Comparison of ENCODE assay signal across 11 cellular contexts in genomic region chr6:42880871-42881270, GRCh38. TPM values are rescaled to one million over a fixed set of nuclear protein-coding genes. Genes with fewer than 3 reads are reported as not detected.
DNase-seq lines count a peak whose midpoint lies in the region; ATAC-seq and TF ChIP-seq lines count a peak whose summit lies in the region.
"Not testable (repeated sequence)": the region's sequence is repeated elsewhere in the genome, so short reads cannot be mapped to it uniquely, and the experiment has no call there.
"Had no signal": no experiment of that assay in that cellular context is flagged by ENCODE, and none has a peak within 500 bp of the region (broad histone marks: within the 10 kb centered on the region; RNA-seq: fewer than 3 reads in every experiment).

No MANE protein-coding gene starts in this region.

- not testable (repeated sequence) for H3K9me3 ChIP-seq in HCT116 (ENCODE audit: control insufficient read depth in 1 of 2, insufficient read depth in 1 of 2, low read depth in 1 of 2, low read length in 2 of 2); Panc1 (ENCODE audit: control insufficient read depth, insufficient read depth, low read depth, low read length); colonic mucosa; heart right ventricle; spleen

- peaks cover 28 to 43% of the 10 kb centered on the region in 2 experiments for H3K36me3 ChIP-seq in HCT116 (ENCODE audit: control insufficient read depth in 1 of 2, insufficient read depth in 2 of 2, low read length in 2 of 2)
- H3K36me3 ChIP-seq in Panc1 (ENCODE audit: control insufficient read depth, insufficient read depth, low read length), result peaks cover 23% of the 10 kb centered on the region
- H3K36me3 ChIP-seq in colonic mucosa, result peaks cover 16% of the 10 kb centered on the region
- H3K36me3 ChIP-seq in heart right ventricle, result peaks cover 9 to 54% (median 46%) of the 10 kb centered on the region in 9 donors
- H3K36me3 ChIP-seq in spleen, result peaks cover 5 to 53% (median 43%) of the 10 kb centered on the region in 6 donors

- intact Hi-C loops in HCT116 (cut with micrococcal nuclease); Panc1 (cut with micrococcal nuclease; ENCODE audit: unreplicated experiment); colonic mucosa (cut with DNase I); heart right ventricle (cut with DNase I); spleen (cut with DNase I; ENCODE audit: low total_unique reads): not testable (repeated sequence)

- peak overlapping the region; percentile 90 for H3K4me2 ChIP-seq in HCT116 (ENCODE audit: low read length)

- ATAC-seq in HCT116; Panc1; activated T-cell treated with anti-CD3 and anti-CD28 coated beads, Interleukin-2, amount 50 U/mL, for 72 hours (replicated peaks in 1 of 2); heart right ventricle; naive B cell (ENCODE audit: low read depth in 2 of 2): not testable (repeated sequence)

- TF ChIP-seq RAD21 in HCT116 (IDR thresholded peaks at IDR 0.05; ENCODE audit: low read depth), result not testable (repeated sequence)

- H3K27ac ChIP-seq in HCT116 (ENCODE audit: low read depth, low read length), result peak overlapping the region; percentile 79
- peak overlapping the region; percentile 99 for H3K27ac ChIP-seq in Panc1 (ENCODE audit: low read length)
- H3K27ac ChIP-seq in colonic mucosa, result not testable (repeated sequence)
- peak overlapping the region in 7 of 10 donors; percentile 94 to 98 (median 94) for H3K27ac ChIP-seq in heart right ventricle
- peak overlapping the region in 6 of 8 donors; percentile 90 to 96 (median 94) for H3K27ac ChIP-seq in spleen

- CTCF ChIA-PET in HCT116 (lab: Charles Lee), result interaction anchor here (0.6 kb wide), 1 partner anchor 23 kb away, joined by 3 read pairs; no protein-coding TSS in a partner anchor
- CTCF ChIA-PET in Panc1 (lab: Charles Lee), result not testable (repeated sequence)

- in situ Hi-C loops in Panc1 (cut with HindIII; ENCODE audit: low pct_unique_long_range_greater_than_20kb, low sequenced_read_pairs), result not testable (repeated sequence)

- H3K4me3 ChIP-seq in AG10803 (ENCODE audit: low read length), result peak overlapping the region; percentile 91
- peak overlapping the region; percentile 86 to 99 for H3K4me3 ChIP-seq in HCT116 (replicated peaks in 1 of 2; ENCODE audit: low read depth in 1 of 2, low read length in 2 of 2)
- H3K4me3 ChIP-seq in Panc1 (ENCODE audit: low read depth in 2 of 2, low read length in 2 of 2), result peak overlapping the region; percentile 77 to 99
- H3K4me3 ChIP-seq in colonic mucosa, result peak overlapping the region; percentile 62
- H3K4me3 ChIP-seq in heart right ventricle, result peak overlapping the region in 9 of 10 donors; percentile 63 to 95 (median 76)
- peak overlapping the region; percentile 50 to 76 (median 65) for H3K4me3 ChIP-seq in spleen

- H3K4me1 ChIP-seq in HCT116 (ENCODE audit: control insufficient read depth in 1 of 2, insufficient read depth in 2 of 2, low read length in 2 of 2) (peaks cover 0 to 18% of the 10 kb centered on the region in 2 experiments; a peak in 2 of 4 replicates), heart right ventricle (peaks cover 2 to 43% (median 26%) of the 10 kb centered on the region in 9 donors), spleen (peaks cover 20 to 63% (median 43%) of the 10 kb centered on the region in 6 donors)
- H3K4me1 ChIP-seq in Panc1 (ENCODE audit: control insufficient read depth, insufficient read depth, low read length); colonic mucosa: not testable (repeated sequence)

- not testable (repeated sequence) for H4K20me1 ChIP-seq in HCT116 (ENCODE audit: insufficient read depth)

- H2AFZ ChIP-seq in HCT116 (ENCODE audit: low read depth, low read length, poor library complexity, severe bottlenecking), result not testable (repeated sequence)

- TF ChIP-seq POLR2A in HCT116 (IDR thresholded peaks at IDR 0.05; ENCODE audit: borderline replicate concordance, extremely low read depth, insufficient read depth, insufficient read length); spleen (IDR thresholded peaks at IDR 0.05): not testable (repeated sequence)

- RAD21 ChIA-PET in HCT116 (lab: Charles Lee; ENCODE audit: low non-redundant PET in 1 of 2, low total read pairs in 2 of 2, uncharacterized antibody in 2 of 2, unreplicated experiment in 2 of 2), result interaction anchor here in 1 of 2 experiments (0.6 kb wide), 1 partner anchor 135 kb away, joined by 10 read pairs; the partner anchor contains the start of gene TBCC

- H3K9me3 Mint-ChIP-seq in activated T-cell treated with anti-CD3 and anti-CD28 coated beads, Interleukin-2, amount 50 U/mL, for 72 hours; naive B cell: not testable (repeated sequence)

- peaks cover 15 to 18% of the 10 kb centered on the region in 2 donors for H3K36me3 Mint-ChIP-seq in activated T-cell treated with anti-CD3 and anti-CD28 coated beads, Interleukin-2, amount 50 U/mL, for 72 hours (ENCODE audit: insufficient read depth in 2 of 2)
- peaks cover 14 to 18% of the 10 kb centered on the region in 2 donors for H3K36me3 Mint-ChIP-seq in naive B cell

- peak overlapping the region; percentile 97 for H3K27ac Mint-ChIP-seq in activated T-cell treated with anti-CD3 and anti-CD28 coated beads, Interleukin-2, amount 50 U/mL, for 72 hours
- H3K27ac Mint-ChIP-seq in naive B cell, result peak overlapping the region; percentile 95 to 100 (median 98)

- H3K79me2 ChIP-seq in HCT116 (ENCODE audit: insufficient read depth, low read length), result peaks cover 58% of the 10 kb centered on the region

- not testable (repeated sequence) for BruUV-seq in HCT116 (replicated peaks; lab: Mats Ljungman, UMichigan); Panc1 (replicated peaks; lab: Mats Ljungman, UMichigan)

- not testable (repeated sequence) for H3K27me3 Mint-ChIP-seq in activated T-cell treated with anti-CD3 and anti-CD28 coated beads, Interleukin-2, amount 50 U/mL, for 72 hours (ENCODE audit: low read depth); naive B cell

- TF ChIP-seq CTCF in AG10803 (conservative IDR thresholded peaks at IDR 0.05; ENCODE audit: low read length); HCT116 (IDR thresholded peaks at IDR 0.05 in 2 of 3, conservative IDR thresholded peaks at IDR 0.05 in 1 of 3; ENCODE audit: borderline replicate concordance in 1 of 3, insufficient read depth in 1 of 3, low read depth in 2 of 3, low read length in 2 of 3); Panc1 (IDR thresholded peaks at IDR 0.05); colonic mucosa (IDR thresholded peaks at IDR 0.05); heart right ventricle (IDR thresholded peaks at IDR 0.05); spleen (IDR thresholded peaks at IDR 0.05 in 8 of 11, conservative IDR thresholded peaks at IDR 0.05 in 3 of 11): not testable (repeated sequence)

- 88 to 91% methylated on average over 12 of the region's 12 CpGs for WGBS in heart right ventricle, 2 donors
- 81 to 90% (median 85%) methylated on average over 10 to 12 of the region's 12 CpGs for WGBS in spleen, 5 donors

- not testable (repeated sequence) for H3K9me2 ChIP-seq in HCT116 (ENCODE audit: insufficient read depth)

- POLR2A ChIA-PET in HCT116 (lab: Charles Lee), result interaction anchor here (0.7 to 1.3 kb wide), 2 partner anchors 10 to 49 kb away, joined by 3 to 5 read pairs; partner anchors contain the start of gene CNPY3
- POLR2A ChIA-PET in Panc1 (lab: Charles Lee), result interaction anchor here (0.6 kb wide), 1 partner anchor 135 kb away, joined by 3 read pairs; the partner anchor contains the start of gene TBCC

- H3K27me3 ChIP-seq in HCT116 (ENCODE audit: insufficient read depth, low read length); Panc1 (ENCODE audit: control insufficient read depth, insufficient read depth, low read length); colonic mucosa; heart right ventricle; spleen (replicated peaks in 1 of 7): not testable (repeated sequence)

- H3K9ac ChIP-seq in HCT116 (ENCODE audit: low read length) (peak overlapping the region; percentile 93), colonic mucosa (ENCODE audit: low read depth in 2 of 2, low read length in 2 of 2) (peak overlapping the region; percentile 66 to 79)

- peak overlapping the region; percentile 90 to 100 for H3K4me3 Mint-ChIP-seq in activated T-cell treated with anti-CD3 and anti-CD28 coated beads, Interleukin-2, amount 50 U/mL, for 72 hours
- peak overlapping the region; percentile 91 to 99 (median 96) for H3K4me3 Mint-ChIP-seq in naive B cell

- DNase-seq in AG10803 (ENCODE audit: low read depth); HCT116 (ENCODE audit: low read depth, low spot score); Panc1 (ENCODE audit: low read depth, low spot score); activated T-cell treated with anti-CD3 and anti-CD28 coated beads, Interleukin-2, amount 50 U/mL, for 72 hours; colonic mucosa; heart right ventricle; naive B cell; spleen: not testable (repeated sequence)

- H3K4me1 Mint-ChIP-seq in activated T-cell treated with anti-CD3 and anti-CD28 coated beads, Interleukin-2, amount 50 U/mL, for 72 hours (ENCODE audit: low read depth), result peaks cover 41% of the 10 kb centered on the region
- peaks cover 10 to 34% (median 11%) of the 10 kb centered on the region in 3 donors for H3K4me1 Mint-ChIP-seq in naive B cell

RNA-seq across cellular contexts. Expression of gene RPL7L1, which starts 1.5 kb away (rescaled TPM):
- total RNA-seq in HCT116 (2021; ENCODE audit: unreplicated experiment), result 125 TPM
- 55.4 and 72.5 TPM in 2 replicates for polyA plus RNA-seq in HCT116 (2012)
- 109 TPM for total RNA-seq in Panc1 (2021; ENCODE audit: unreplicated experiment)
- polyA plus RNA-seq in Panc1 (2012; ENCODE audit: insufficient read length), result 65.9 TPM
- total RNA-seq in activated T-cell treated with anti-CD3 and anti-CD28 coated beads, Interleukin-2, amount 50 U/mL, for 72 hours, result 100 to 1,000 TPM; 116 to 117 TPM
- total RNA-seq in colonic mucosa, result 10 to 100 TPM; 46.4 to 67.4 TPM
- total RNA-seq in heart right ventricle, result 10 to 100 TPM; 39.2 to 52.5 (median 44.7) TPM
- 10 to 100 TPM; 23.7 to 45.9 TPM for polyA plus RNA-seq in heart right ventricle
- polyA plus RNA-seq in naive B cell (ENCODE audit: low read depth in 6 of 6), result 10 to 100 TPM; 26.8 to 81.7 (median 61.0) TPM
- total RNA-seq in spleen, result 10 to 100 TPM; 63.4 to 92.4 (median 73.0) TPM
- polyA plus RNA-seq in spleen, result 10 to 100 TPM; 27.6 to 63.0 (median 33.3) TPM

RNA-seq across cellular contexts. Expression of gene PTCRA, which starts 35.0 kb away (rescaled TPM):
- total RNA-seq in HCT116 (2021; ENCODE audit: unreplicated experiment) (not detected), Panc1 (2021; ENCODE audit: unreplicated experiment) (not detected), colonic mucosa (not detected), heart right ventricle (not detected), spleen (10 to 100 TPM in 1 of 7 donors, 1 to 10 TPM in 6; 3.2 to 15.5 (median 6.4) TPM)
- 0.10 TPM in 1 of 2 replicates, not detected in the other for polyA plus RNA-seq in HCT116 (2012)
- polyA plus RNA-seq in Panc1 (2012; ENCODE audit: insufficient read length), result not detected
- total RNA-seq in activated T-cell treated with anti-CD3 and anti-CD28 coated beads, Interleukin-2, amount 50 U/mL, for 72 hours, result not detected
- polyA plus RNA-seq in heart right ventricle (under 1 TPM in 1 of 2 donors, not detected in 1; 0.09 TPM), naive B cell (ENCODE audit: low read depth in 6 of 6) (1 to 10 TPM in 1 of 6 donors, under 1 TPM in 3, not detected in 2; 0.41 to 1.9 (median 0.68) TPM), spleen (1 to 10 TPM; 1.1 to 2.9 (median 2.1) TPM)
- total RNA-seq: NCI-H460, Right ventricle myocardium superior had no signal
- polyA plus RNA-seq: small intestine had no signal

RNA-seq across cellular contexts. Expression of gene CNPY3, which starts 48.4 kb away (rescaled TPM):
- total RNA-seq in HCT116 (2021; ENCODE audit: unreplicated experiment), result 49.1 TPM
- 55.2 and 60.5 TPM in 2 replicates for polyA plus RNA-seq in HCT116 (2012)
- 72.8 TPM for total RNA-seq in Panc1 (2021; ENCODE audit: unreplicated experiment)
- 110 TPM for polyA plus RNA-seq in Panc1 (2012; ENCODE audit: insufficient read length)
- total RNA-seq in activated T-cell treated with anti-CD3 and anti-CD28 coated beads, Interleukin-2, amount 50 U/mL, for 72 hours, result 10 to 100 TPM; 37.3 to 46.1 TPM
- total RNA-seq in colonic mucosa, result 10 to 100 TPM; 31.1 to 47.9 TPM
- total RNA-seq in heart right ventricle, result 10 to 100 TPM; 10.4 to 37.1 (median 15.9) TPM
- polyA plus RNA-seq in heart right ventricle, result 10 to 100 TPM; 15.4 to 40.4 TPM
- polyA plus RNA-seq in naive B cell (ENCODE audit: low read depth in 6 of 6), result 100 to 1,000 TPM; 153 to 199 (median 177) TPM
- 100 to 1,000 TPM in 5 of 7 donors, 10 to 100 TPM in 2; 82.2 to 115 (median 109) TPM for total RNA-seq in spleen
- polyA plus RNA-seq in spleen, result 100 to 1,000 TPM in 1 of 3 donors, 10 to 100 TPM in 2; 94.2 to 109 (median 97.9) TPM
